Comparison of ENCODE assay signal across 12 cellular contexts in the genomic region with DNA sequence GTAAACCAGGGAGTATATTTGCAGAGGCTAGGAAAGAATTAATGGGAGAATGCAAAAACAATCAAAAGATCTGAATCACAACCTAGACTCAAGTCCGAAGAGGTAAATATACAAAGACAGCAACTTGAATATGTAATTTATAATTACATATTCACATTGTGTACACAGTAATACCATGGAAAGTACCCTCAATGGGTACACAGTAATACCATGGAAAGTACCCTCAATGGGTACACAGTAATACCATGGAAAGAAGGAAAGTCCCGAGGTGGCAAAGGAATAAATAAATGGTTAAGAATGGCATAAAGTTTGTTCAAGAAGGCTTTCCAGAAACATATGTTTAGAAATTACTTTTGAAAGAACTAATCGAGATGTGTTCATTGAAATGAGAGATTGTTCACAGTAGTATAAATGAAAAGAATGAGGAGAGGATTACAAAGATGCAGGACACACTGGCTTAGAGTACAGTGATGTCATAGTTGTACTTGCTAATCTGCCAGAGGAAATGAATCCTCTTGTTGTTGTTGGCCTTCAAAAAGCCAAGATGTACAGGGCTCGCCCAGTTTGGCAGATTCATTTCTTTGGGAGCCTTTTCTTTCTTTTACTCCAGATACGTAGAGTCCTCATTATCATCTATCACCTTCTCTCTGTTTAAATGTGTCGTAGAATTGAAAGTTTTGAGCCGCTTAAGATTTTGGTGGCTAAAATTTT.
DNase-seq lines count a peak whose midpoint lies in the region; ATAC-seq and TF ChIP-seq lines count a peak whose summit lies in the region.
"Had no signal": no experiment of that assay in that cellular context is flagged by ENCODE, and none has a peak within 500 bp of the region (broad histone marks: within the 10 kb centered on the region; RNA-seq: fewer than 3 reads in every experiment).

No MANE protein-coding gene starts in this region.

- H3K9me3 ChIP-seq in GM23248 (ENCODE audit: low read depth) (no peaks in the 10 kb centered on the region), heart right ventricle (no peaks in the 10 kb centered on the region), skeletal muscle satellite cell (replicated peaks; ENCODE audit: low read length) (no peaks in the 10 kb centered on the region)

- H3K27me3 ChIP-seq in GM23248 (replicated peaks; ENCODE audit: insufficient read depth) (no peaks in the 10 kb centered on the region), heart right ventricle (no peaks in the 10 kb centered on the region), skeletal muscle satellite cell (ENCODE audit: control insufficient read depth, insufficient read depth, low read length) (no peaks in the 10 kb centered on the region)

- TF ChIP-seq CTCF in astrocyte of the cerebellum (IDR thresholded peaks at IDR 0.05; ENCODE audit: low read depth, low read length, missing control alignments) (no peak), heart right ventricle (IDR thresholded peaks at IDR 0.05) (no peak), Calu3 (IDR thresholded peaks at IDR 0.05; ENCODE audit: unreplicated experiment) (no peak)

- in situ Hi-C loops in GM23248 (cut with MboI) (no loop called here), astrocyte of the cerebellum (cut with HindIII; ENCODE audit: low sequenced_read_pairs) (no loop called here), ACHN (cut with HindIII; ENCODE audit: low pct_ligation_motif_present, low pct_unique_long_range_greater_than_20kb, low sequenced_read_pairs) (no loop called here)

- no peaks in the 10 kb centered on the region for H3K79me2 ChIP-seq in GM23248 (ENCODE audit: insufficient read depth)

- no peaks in the 10 kb centered on the region for H3K9me3 Mint-ChIP-seq in Calu3 (ENCODE audit: low read depth, unreplicated experiment)
- H3K9me3 Mint-ChIP-seq: activated CD8-positive, alpha-beta T cell treated with anti-CD3 and anti-CD28 coated beads for 36 hours had no signal

- H3K27ac ChIP-seq in GM23248 (peak overlapping the region; percentile 19), heart right ventricle (peak overlapping the region in 9 of 10 donors; percentile 1 to 75 (median 47))

- no peaks in the 10 kb centered on the region for H3K36me3 Mint-ChIP-seq in Calu3 (ENCODE audit: insufficient read depth, unreplicated experiment)

- no peak overlapping the region for H3K4me3 Mint-ChIP-seq in Calu3 (ENCODE audit: low read depth, unreplicated experiment)
- H3K4me3 Mint-ChIP-seq: activated CD8-positive, alpha-beta T cell treated with anti-CD3 and anti-CD28 coated beads for 36 hours had no signal

- H3K4me1 ChIP-seq in GM23248 (ENCODE audit: insufficient read depth) (peaks cover 24% of the 10 kb centered on the region), heart right ventricle (peaks cover 0 to 34% (median 16%) of the 10 kb centered on the region in 9 donors), skeletal muscle satellite cell (ENCODE audit: control insufficient read depth, insufficient read depth, low read length) (peaks cover 33% of the 10 kb centered on the region)

- no peaks in the 10 kb centered on the region for H3K4me1 Mint-ChIP-seq in Calu3 (ENCODE audit: low read depth, unreplicated experiment)

- peaks cover 21% of the 10 kb centered on the region for H3F3A ChIP-seq in GM23248 (ENCODE audit: insufficient read depth)

- H3K9me2 ChIP-seq in GM23248 (ENCODE audit: insufficient read depth): no peaks in the 10 kb centered on the region

- no peaks in the 10 kb centered on the region for H4K20me1 ChIP-seq in GM23248 (ENCODE audit: insufficient read depth)

- DNase-seq in GM23248: peak; percentile 92
- DNase-seq in astrocyte of the cerebellum (ENCODE audit: low read depth): peak; percentile 72
- DNase-seq in heart right ventricle: peak in 1 of 2 donors; percentile 19
- DNase-seq in Calu3: no peak
- no peak for DNase-seq in NOMO-1 (lab: John Stamatoyannopoulos, UW; ENCODE audit: unreplicated experiment in 2 of 2)
- DNase-seq in ACHN: no peak
- DNase-seq: activated CD8-positive, alpha-beta T cell treated with anti-CD3 and anti-CD28 coated beads for 36 hours; DMS79 treated with DMSO at 0.1 percent for 48 hours; NCI-H2107; retina had no signal

- CTCF ChIA-PET in Calu3 (lab: Charles Lee): no interaction called here

- no peaks in the 10 kb centered on the region for H3K27me3 Mint-ChIP-seq in Calu3 (ENCODE audit: unreplicated experiment)

- peak; percentile 58 to 94 (median 84) for ATAC-seq in heart right ventricle
- ATAC-seq in HG03196 (IDR thresholded peaks at IDR 0.05; ENCODE audit: unreplicated experiment): no peak
- ATAC-seq: activated CD8-positive, alpha-beta T cell treated with anti-CD3 and anti-CD28 coated beads for 36 hours had no signal

- 51 to 53% methylated on average over 7 of the region's 7 CpGs for WGBS in GM23248 (ENCODE audit: low coverage in 1 of 2, low lambda C conversion rate in 2 of 2, missing lambda C conversion rate in 2 of 2), 2 experiments
- 66 to 73% methylated on average over 7 of the region's 7 CpGs for WGBS in heart right ventricle, 2 donors

- H3K4me3 ChIP-seq in GM23248 (peak overlapping the region; percentile 32; the same call in 1 of the 2 replicates), astrocyte of the cerebellum (ENCODE audit: low read depth, low read length) (no peak overlapping the region), heart right ventricle (no peak overlapping the region), skeletal muscle satellite cell (ENCODE audit: low read length) (peak overlapping the region; percentile 23)

- no TSS peak for BruUV-seq in Calu3 (replicated peaks; lab: Mats Ljungman, UMichigan)

- no peak overlapping the region for H3K27ac Mint-ChIP-seq in Calu3 (ENCODE audit: unreplicated experiment)
- H3K27ac Mint-ChIP-seq: activated CD8-positive, alpha-beta T cell treated with anti-CD3 and anti-CD28 coated beads for 36 hours had no signal

- H3K4me2 ChIP-seq in GM23248 (ENCODE audit: unreplicated experiment) (peak overlapping the region; percentile 60), skeletal muscle satellite cell (ENCODE audit: low read length) (peak overlapping the region; percentile 73)

- H2AFZ ChIP-seq in GM23248: no peak overlapping the region

- H3K9ac ChIP-seq in GM23248 (no peak overlapping the region), skeletal muscle satellite cell (ENCODE audit: low read depth, low read length) (peak overlapping the region; percentile 68)

- intact Hi-C loops in heart right ventricle (cut with DNase I) (no loop called here), Calu3 (cut with micrococcal nuclease; ENCODE audit: unreplicated experiment) (no loop called here)

- H3K36me3 ChIP-seq in GM23248 (ENCODE audit: low read depth): no peaks in the 10 kb centered on the region
- H3K36me3 ChIP-seq in heart right ventricle: no peaks in the 10 kb centered on the region
- no peaks in the 10 kb centered on the region for H3K36me3 ChIP-seq in skeletal muscle satellite cell (ENCODE audit: insufficient read depth, low read length)

Comparison
In these comparisons a context has a peak if more than half of its experiments do, and no peak if none do; other contexts are left out.
1. DNase-seq: peak in GM23248 (single experiment) and astrocyte of the cerebellum (single experiment); none in Calu3 (single experiment), NOMO-1 (0 of 2) and ACHN (single experiment).
2. H3K4me3 ChIP-seq: peak in GM23248 (single experiment) and skeletal muscle satellite cell (single experiment); none in astrocyte of the cerebellum (single experiment) and heart right ventricle (0 of 10).